13 cellular contexts compared by ENCODE assay signal in genomic region chr12:115922952-115923564, GRCh38.
A peak's percentile ranks its signal among the peaks of the same experiment; 100 is the strongest.
DNase-seq lines count a peak whose midpoint lies in the region; ATAC-seq, FAIRE-seq and TF ChIP-seq lines count a peak whose summit lies in the region.
"Had no signal": no experiment of that assay in that cellular context is flagged by ENCODE, and none has a peak within 500 bp of the region (broad histone marks: within the 10 kb centered on the region; RNA-seq: fewer than 3 reads in every experiment).

No MANE protein-coding gene starts in this region.

- H3K27ac ChIP-seq in right atrium auricular region (no peak overlapping the region), vagina (no peak overlapping the region), pancreas (no peak overlapping the region)
- H3K27ac ChIP-seq: SJCRH30 had no signal

- H3K4me3 ChIP-seq in right atrium auricular region (no peak overlapping the region), choroid plexus epithelial cell (ENCODE audit: low read depth, low read length) (no peak overlapping the region), vagina (no peak overlapping the region), pancreas (no peak overlapping the region)
- H3K4me3 ChIP-seq: SJCRH30 had no signal

- no peak for TF ChIP-seq CTCF in right atrium auricular region (IDR thresholded peaks at IDR 0.05)
- peak; percentile 33 for TF ChIP-seq CTCF in choroid plexus epithelial cell (conservative IDR thresholded peaks at IDR 0.05; ENCODE audit: low read depth, low read length)
- TF ChIP-seq CTCF in vagina (IDR thresholded peaks at IDR 0.05), result no peak
- no peak for TF ChIP-seq CTCF in pancreas (IDR thresholded peaks at IDR 0.05)

- WGBS in pancreas, 2 donors, result 70 to 72% methylated on average over 8 of the region's 8 CpGs

- ATAC-seq in Right ventricle myocardium inferior, result no peak
- no peak for ATAC-seq in activated T-cell treated with anti-CD3 and anti-CD28 coated beads, Interleukin-2, amount 50 U/mL, for 72 hours (replicated peaks in 1 of 2)
- no peak for ATAC-seq in GM18502 (IDR thresholded peaks at IDR 0.05; ENCODE audit: poor library complexity, unreplicated experiment)
- ATAC-seq in pancreas, result no peak

- H3K9me3 ChIP-seq in right atrium auricular region, result peaks cover 0 to 13% of the 10 kb centered on the region in 2 donors
- H3K9me3 ChIP-seq in vagina, result no peaks in the 10 kb centered on the region
- no peaks in the 10 kb centered on the region for H3K9me3 ChIP-seq in pancreas

- peaks cover 0 to 2% of the 10 kb centered on the region in 2 donors for H3K27me3 ChIP-seq in right atrium auricular region
- no peaks in the 10 kb centered on the region for H3K27me3 ChIP-seq in vagina
- peaks cover 0 to 3% (median 0%) of the 10 kb centered on the region in 4 donors for H3K27me3 ChIP-seq in pancreas
- H3K27me3 ChIP-seq: SJCRH30 had no signal

- H3K4me1 Mint-ChIP-seq in activated T-cell treated with anti-CD3 and anti-CD28 coated beads, Interleukin-2, amount 50 U/mL, for 72 hours (ENCODE audit: low read depth), result no peaks in the 10 kb centered on the region
- H3K4me1 Mint-ChIP-seq: activated naive CD4-positive, alpha-beta T cell treated with anti-CD3 and anti-CD28 coated beads, Interleukin-2, amount 50 U/mL, for 24 hours; nephron had no signal

- H3K36me3 Mint-ChIP-seq in activated T-cell treated with anti-CD3 and anti-CD28 coated beads, Interleukin-2, amount 50 U/mL, for 72 hours (ENCODE audit: insufficient read depth in 2 of 2), result peaks cover 0 to 1% of the 10 kb centered on the region in 2 donors

- TF ChIP-seq POLR2A in vagina (IDR thresholded peaks at IDR 0.05), result no peak

- peak; percentile 30 for DNase-seq in right atrium auricular region (ENCODE audit: low spot score)
- no peak for DNase-seq in Right ventricle myocardium inferior (ENCODE audit: missing footprints)
- DNase-seq in NCI-H446 treated with DMSO at 0.1 percent for 48 hours (lab: John Stamatoyannopoulos, UW), result peak; percentile 6
- DNase-seq in choroid plexus epithelial cell (ENCODE audit: low read depth), result peak; percentile 21
- DNase-seq in vagina (ENCODE audit: extremely low spot score in 2 of 2), result peak; percentile 62 to 72
- no peak for DNase-seq in activated T-cell treated with anti-CD3 and anti-CD28 coated beads, Interleukin-2, amount 50 U/mL, for 72 hours
- no peak for DNase-seq in pancreas
- DNase-seq: DMS79 had no signal

- peaks cover 0 to 4% of the 10 kb centered on the region in 2 donors for H3K9me3 Mint-ChIP-seq in activated T-cell treated with anti-CD3 and anti-CD28 coated beads, Interleukin-2, amount 50 U/mL, for 72 hours
- H3K9me3 Mint-ChIP-seq: activated naive CD4-positive, alpha-beta T cell treated with anti-CD3 and anti-CD28 coated beads, Interleukin-2, amount 50 U/mL, for 24 hours had no signal

- peaks cover 34% of the 10 kb centered on the region for H3K27me3 Mint-ChIP-seq in activated T-cell treated with anti-CD3 and anti-CD28 coated beads, Interleukin-2, amount 50 U/mL, for 72 hours (ENCODE audit: low read depth)

- H3K36me3 ChIP-seq in right atrium auricular region (no peaks in the 10 kb centered on the region), vagina (no peaks in the 10 kb centered on the region), pancreas (no peaks in the 10 kb centered on the region)
- H3K36me3 ChIP-seq: SJCRH30 had no signal

- no peak overlapping the region for H3K4me3 Mint-ChIP-seq in activated T-cell treated with anti-CD3 and anti-CD28 coated beads, Interleukin-2, amount 50 U/mL, for 72 hours
- H3K4me3 Mint-ChIP-seq: activated naive CD4-positive, alpha-beta T cell treated with anti-CD3 and anti-CD28 coated beads, Interleukin-2, amount 50 U/mL, for 24 hours; nephron had no signal

- no peak overlapping the region for H3K27ac Mint-ChIP-seq in activated T-cell treated with anti-CD3 and anti-CD28 coated beads, Interleukin-2, amount 50 U/mL, for 72 hours
- H3K27ac Mint-ChIP-seq: activated naive CD4-positive, alpha-beta T cell treated with anti-CD3 and anti-CD28 coated beads, Interleukin-2, amount 50 U/mL, for 24 hours; nephron had no signal

- H3K4me1 ChIP-seq in right atrium auricular region (no peaks in the 10 kb centered on the region), vagina (no peaks in the 10 kb centered on the region), pancreas (no peaks in the 10 kb centered on the region)
- H3K4me1 ChIP-seq: SJCRH30 had no signal

- intact Hi-C loops in Right ventricle myocardium inferior (cut with DNase I), result no loop called here
- intact Hi-C loops in vagina (cut with DNase I), result no loop called here
- intact Hi-C loops in pancreas (cut with DNase I), result no loop called here

- no peak for FAIRE-seq in pancreas (lab: Jason Lieb, UNC)
- FAIRE-seq: frontal cortex had no signal

Comparison
In these comparisons a context has a peak if more than half of its experiments do, and no peak if none do; other contexts are left out.
1. DNase-seq: peak in right atrium auricular region (single experiment), NCI-H446 treated with DMSO at 0.1 percent for 48 hours (single experiment), choroid plexus epithelial cell (single experiment) and vagina (2 of 2); none in Right ventricle myocardium inferior (single experiment), activated T-cell treated with anti-CD3 and anti-CD28 coated beads, Interleukin-2, amount 50 U/mL, for 72 hours (0 of 2) and pancreas (0 of 6).